In the genomic region with DNA sequence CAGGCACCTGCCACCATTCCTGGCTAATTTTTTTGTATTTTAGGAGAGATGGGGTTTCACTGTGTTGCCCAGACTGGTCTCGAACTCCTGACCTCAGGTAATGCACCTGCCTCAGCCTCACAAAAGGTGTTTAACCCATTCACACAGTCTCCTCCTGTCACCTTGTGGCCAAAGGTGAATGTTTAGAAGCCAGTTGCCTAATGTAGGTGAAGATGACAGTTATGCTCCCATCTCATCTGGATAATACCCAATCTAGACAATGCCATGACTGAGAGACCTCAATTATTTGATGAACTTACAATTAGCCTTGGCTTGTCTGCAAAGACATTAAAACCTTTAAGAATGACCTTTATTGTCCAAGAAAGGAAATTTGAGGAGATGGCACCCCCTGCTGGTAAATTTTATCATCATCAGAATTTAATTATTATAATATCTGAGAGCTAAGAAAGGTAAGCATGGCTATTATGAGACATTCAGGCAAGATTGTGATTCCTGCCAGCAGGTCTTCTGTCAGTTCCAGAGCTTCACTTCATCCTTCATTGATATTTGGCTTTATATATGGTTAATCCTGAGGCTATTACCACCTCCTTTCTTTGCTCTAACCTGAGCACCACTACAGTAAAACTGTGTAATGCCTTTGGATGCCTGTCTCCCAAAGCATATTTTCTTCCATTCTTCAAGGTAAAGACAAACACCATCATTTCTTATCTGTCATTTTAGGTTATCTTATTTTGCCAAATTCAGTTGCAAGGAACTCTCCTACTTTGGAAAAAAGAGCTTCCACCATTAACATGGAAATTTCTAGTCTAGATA, we compare ENCODE assay signal across 8 cellular contexts.
DNase-seq lines count a peak whose midpoint lies in the region; ATAC-seq, FAIRE-seq and TF ChIP-seq lines count a peak whose summit lies in the region.

No MANE protein-coding gene starts in this region.

- H3K27ac ChIP-seq in 22Rv1: no peak overlapping the region
- no peak overlapping the region for H3K27ac ChIP-seq in gastrocnemius medialis

- H3K36me3 ChIP-seq in gastrocnemius medialis: no peaks in the 10 kb centered on the region

- no peak for TF ChIP-seq POLR2A in gastrocnemius medialis (IDR thresholded peaks at IDR 0.05)

- TF ChIP-seq CTCF in 22Rv1 (IDR thresholded peaks at IDR 0.05) (peak; percentile 91), gastrocnemius medialis (IDR thresholded peaks at IDR 0.05 in 4 of 5, conservative IDR thresholded peaks at IDR 0.05 in 1 of 5) (peak; percentile 54 to 61 (median 56))

- peak; percentile 58 for FAIRE-seq in TTC549 (lab: Jason Lieb, UNC)

- no peaks in the 10 kb centered on the region for H3K9me3 ChIP-seq in gastrocnemius medialis

- intact Hi-C loops in gastrocnemius medialis (cut with DNase I; ENCODE audit: low total_unique reads): loop anchor here (1.0 kb wide), 2 partner anchors 291 to 314 kb away; no protein-coding TSS in a partner anchor

- ATAC-seq in gastrocnemius medialis (no peak), GM19397 (IDR thresholded peaks at IDR 0.05; ENCODE audit: unreplicated experiment) (no peak)

- H3K27me3 ChIP-seq in gastrocnemius medialis: peaks cover 0 to 5% (median 0%) of the 10 kb centered on the region in 3 donors

- DNase-seq in DMS114 treated with DMSO at 0.1 percent for 48 hours (lab: John Stamatoyannopoulos, UW; ENCODE audit: unreplicated experiment) (peak; percentile 5), Kasumi-1 (lab: John Stamatoyannopoulos, UW) (peak; percentile 1 to 9), glomerular endothelial cell (ENCODE audit: extremely low read depth, low read depth, low spot score) (peak; percentile 27), gastrocnemius medialis (no peak)
- no peak for DNase-seq in NK-92 treated with Interleukin-12 subunit alpha and Interleukin-12 subunit beta, amount 100 ng/mL, for 24 hours (lab: John Stamatoyannopoulos, UW)

- in situ Hi-C loops in gastrocnemius medialis (cut with MboI; ENCODE audit: low sequenced_read_pairs in 4 of 4): loop anchor here in 1 of 4 donors (10.0 kb wide), 1 partner anchor 290 kb away; no protein-coding TSS in a partner anchor

- H3K4me3 ChIP-seq in gastrocnemius medialis: no peak overlapping the region

- no peaks in the 10 kb centered on the region for H3K4me1 ChIP-seq in gastrocnemius medialis

Comparison
In these comparisons a context has a peak if more than half of its experiments do, and no peak if none do; other contexts are left out.
1. DNase-seq: peak in DMS114 treated with DMSO at 0.1 percent for 48 hours (single experiment), Kasumi-1 (2 of 2) and glomerular endothelial cell (single experiment); none in gastrocnemius medialis (0 of 2) and NK-92 treated with Interleukin-12 subunit alpha and Interleukin-12 subunit beta, amount 100 ng/mL, for 24 hours (single experiment).